Comparison of ENCODE assay signal across 17 cellular contexts in genomic region chr10:11906714-11907113, GRCh38.
A peak's percentile ranks its signal among the peaks of the same experiment; 100 is the strongest.
DNase-seq lines count a peak whose midpoint lies in the region; ATAC-seq, FAIRE-seq and TF ChIP-seq lines count a peak whose summit lies in the region.
"Had no signal": no experiment of that assay in that cellular context is flagged by ENCODE, and none has a peak within 500 bp of the region (broad histone marks: within the 10 kb centered on the region; RNA-seq: fewer than 3 reads in every experiment).

No MANE protein-coding gene starts in this region.

- H3K4me1 Mint-ChIP-seq in activated naive CD4-positive, alpha-beta T cell treated with anti-CD3 and anti-CD28 coated beads, Interleukin-2, amount 50 U/mL, for 24 hours: no peaks in the 10 kb centered on the region
- H3K4me1 Mint-ChIP-seq in activated naive CD4-positive, alpha-beta T cell treated with anti-CD3 and anti-CD28 coated beads for 36 hours (ENCODE audit: low read depth): no peaks in the 10 kb centered on the region
- peaks cover 7% of the 10 kb centered on the region for H3K4me1 Mint-ChIP-seq in stimulated activated memory B cell treated with anti-CD40 and anti-IgM and Interleukin-4, amounts not matched to agents 10 μg/mL and 1 μg/mL and 100 μg/mL, for 72 hours

- CTCF ChIA-PET in activated naive CD4-positive, alpha-beta T cell treated with anti-CD3 and anti-CD28 coated beads for 36 hours (lab: Charles Lee): no interaction called here

- no peaks in the 10 kb centered on the region for H3K27me3 Mint-ChIP-seq in activated naive CD4-positive, alpha-beta T cell treated with anti-CD3 and anti-CD28 coated beads, Interleukin-2, amount 50 U/mL, for 24 hours
- H3K27me3 Mint-ChIP-seq in activated naive CD4-positive, alpha-beta T cell treated with anti-CD3 and anti-CD28 coated beads for 36 hours (ENCODE audit: low read depth): no peaks in the 10 kb centered on the region
- H3K27me3 Mint-ChIP-seq in stimulated activated memory B cell treated with anti-CD40 and anti-IgM and Interleukin-4, amounts not matched to agents 10 μg/mL and 1 μg/mL and 100 μg/mL, for 72 hours: peaks cover 35% of the 10 kb centered on the region
- H3K27me3 Mint-ChIP-seq: CD4-positive, alpha-beta T cell had no signal

- peak; percentile 40 for ATAC-seq in stimulated activated memory B cell treated with anti-CD40 and anti-IgM and Interleukin-4, amounts not matched to agents 10 μg/mL and 1 μg/mL and 100 μg/mL, for 72 hours

- no peaks in the 10 kb centered on the region for H3K9me3 Mint-ChIP-seq in activated naive CD4-positive, alpha-beta T cell treated with anti-CD3 and anti-CD28 coated beads, Interleukin-2, amount 50 U/mL, for 24 hours
- no peaks in the 10 kb centered on the region for H3K9me3 Mint-ChIP-seq in activated naive CD4-positive, alpha-beta T cell treated with anti-CD3 and anti-CD28 coated beads for 36 hours
- H3K9me3 Mint-ChIP-seq in stimulated activated memory B cell treated with anti-CD40 and anti-IgM and Interleukin-4, amounts not matched to agents 10 μg/mL and 1 μg/mL and 100 μg/mL, for 72 hours: no peaks in the 10 kb centered on the region
- H3K9me3 Mint-ChIP-seq: CD4-positive, alpha-beta T cell had no signal

- H3K4me3 ChIP-seq in bronchial epithelial cell (ENCODE audit: low read depth, low read length): no peak overlapping the region
- H3K4me3 ChIP-seq: MG63 had no signal

- DNase-seq in activated naive CD4-positive, alpha-beta T cell treated with anti-CD3 and anti-CD28 coated beads for 36 hours: no peak
- DNase-seq in MV-4-11 (lab: John Stamatoyannopoulos, UW): peak; percentile 65
- DNase-seq in bronchial epithelial cell (ENCODE audit: low read depth): no peak
- no peak for DNase-seq in AML-193 (lab: John Stamatoyannopoulos, UW)
- no peak for DNase-seq in SK-N-DZ (ENCODE audit: low spot score)
- DNase-seq in NCI-H1417 (lab: John Stamatoyannopoulos, UW): no peak
- DNase-seq: CD4-positive, alpha-beta T cell; DMS79; MG63; NCI-H1417 treated with DMSO at 0.1 percent for 48 hours; NCI-H2029; NCI-H2171 treated with DMSO at 0.1 percent for 48 hours; NCI-H510A had no signal

- FAIRE-seq in bronchial epithelial cell (lab: Jason Lieb, UNC): peak; percentile 85
- FAIRE-seq: G401.6, H54 had no signal

- no peak overlapping the region for H3K4me3 Mint-ChIP-seq in activated naive CD4-positive, alpha-beta T cell treated with anti-CD3 and anti-CD28 coated beads, Interleukin-2, amount 50 U/mL, for 24 hours
- no peak overlapping the region for H3K4me3 Mint-ChIP-seq in activated naive CD4-positive, alpha-beta T cell treated with anti-CD3 and anti-CD28 coated beads for 36 hours
- no peak overlapping the region for H3K4me3 Mint-ChIP-seq in stimulated activated memory B cell treated with anti-CD40 and anti-IgM and Interleukin-4, amounts not matched to agents 10 μg/mL and 1 μg/mL and 100 μg/mL, for 72 hours
- H3K4me3 Mint-ChIP-seq: CD4-positive, alpha-beta T cell had no signal

- no peaks in the 10 kb centered on the region for H3K36me3 Mint-ChIP-seq in activated naive CD4-positive, alpha-beta T cell treated with anti-CD3 and anti-CD28 coated beads, Interleukin-2, amount 50 U/mL, for 24 hours
- H3K36me3 Mint-ChIP-seq in activated naive CD4-positive, alpha-beta T cell treated with anti-CD3 and anti-CD28 coated beads for 36 hours (ENCODE audit: low read depth): no peaks in the 10 kb centered on the region
- no peaks in the 10 kb centered on the region for H3K36me3 Mint-ChIP-seq in stimulated activated memory B cell treated with anti-CD40 and anti-IgM and Interleukin-4, amounts not matched to agents 10 μg/mL and 1 μg/mL and 100 μg/mL, for 72 hours

- H3K36me3 ChIP-seq in bronchial epithelial cell (ENCODE audit: control insufficient read depth, insufficient read depth, low read length): no peaks in the 10 kb centered on the region
- H3K36me3 ChIP-seq: MG63 had no signal

- no peak for TF ChIP-seq CTCF in bronchial epithelial cell (IDR thresholded peaks at IDR 0.05; ENCODE audit: insufficient read depth, low read length, severe bottlenecking)

- peak overlapping the region; percentile 74 for H3K27ac Mint-ChIP-seq in activated naive CD4-positive, alpha-beta T cell treated with anti-CD3 and anti-CD28 coated beads, Interleukin-2, amount 50 U/mL, for 24 hours
- no peak overlapping the region for H3K27ac Mint-ChIP-seq in activated naive CD4-positive, alpha-beta T cell treated with anti-CD3 and anti-CD28 coated beads for 36 hours
- no peak overlapping the region for H3K27ac Mint-ChIP-seq in stimulated activated memory B cell treated with anti-CD40 and anti-IgM and Interleukin-4, amounts not matched to agents 10 μg/mL and 1 μg/mL and 100 μg/mL, for 72 hours
- H3K27ac Mint-ChIP-seq: CD4-positive, alpha-beta T cell had no signal

- no peaks in the 10 kb centered on the region for H3K27me3 ChIP-seq in bronchial epithelial cell (ENCODE audit: control insufficient read depth, insufficient read depth, low read length)
- H3K27me3 ChIP-seq: MG63 had no signal

- intact Hi-C loops in activated naive CD4-positive, alpha-beta T cell treated with anti-CD3 and anti-CD28 coated beads for 36 hours (cut with micrococcal nuclease): no loop called here
